27 cellular contexts compared by ENCODE assay signal in the genomic region with DNA sequence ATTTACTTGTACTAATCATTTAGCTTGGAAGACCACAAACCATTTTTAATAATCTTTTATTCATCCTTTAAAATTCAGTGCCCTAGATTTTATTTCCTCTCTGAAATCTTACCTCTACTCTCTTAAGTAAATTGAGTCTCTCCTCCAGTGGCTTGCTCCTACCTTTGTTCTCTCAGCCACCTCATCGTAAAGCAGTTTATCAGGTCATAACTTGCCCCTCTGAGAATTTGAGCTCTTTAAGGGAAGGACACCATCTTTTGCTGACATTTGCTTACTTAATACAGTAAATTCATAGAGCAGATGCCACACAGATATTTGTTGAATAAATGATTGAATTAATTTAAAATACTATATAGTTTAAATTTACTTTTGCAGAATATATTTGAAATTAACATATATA.
"Had no signal": no experiment of that assay in that cellular context is flagged by ENCODE, and none has a peak within 500 bp of the region (broad histone marks: within the 10 kb centered on the region; RNA-seq: fewer than 3 reads in every experiment).

No MANE protein-coding gene starts in this region.

- H3K79me2 ChIP-seq: parathyroid adenoma had no signal

- H3K27me3 ChIP-seq: left lung, right lobe of liver, tibial nerve, uterus had no signal

- FAIRE-seq: islet of Langerhans, kidney had no signal

- H3K4me1 Mint-ChIP-seq: immature natural killer cell; naive B cell; natural killer cell; stimulated activated memory B cell treated with anti-CD40 and anti-IgM and Interleukin-4, amounts not matched to agents 10 μg/mL and 1 μg/mL and 100 μg/mL, for 72 hours; stimulated activated naive CD8-positive, alpha-beta T cell treated with anti-CD3 and anti-CD28 coated beads, Interleukin-15, amount 100 ng/mL, for 72 hours had no signal

- H3K27ac Mint-ChIP-seq: immature natural killer cell; mesothelial cell of epicardium; naive B cell; natural killer cell; stimulated activated memory B cell treated with anti-CD40 and anti-IgM and Interleukin-4, amounts not matched to agents 10 μg/mL and 1 μg/mL and 100 μg/mL, for 72 hours; stimulated activated naive CD8-positive, alpha-beta T cell treated with anti-CD3 and anti-CD28 coated beads, Interleukin-15, amount 100 ng/mL, for 72 hours; type B pancreatic cell had no signal

- H3K36me3 Mint-ChIP-seq: immature natural killer cell; mesothelial cell of epicardium; naive B cell; natural killer cell; stimulated activated memory B cell treated with anti-CD40 and anti-IgM and Interleukin-4, amounts not matched to agents 10 μg/mL and 1 μg/mL and 100 μg/mL, for 72 hours; type B pancreatic cell had no signal

- H3K27me3 Mint-ChIP-seq: naive B cell; stimulated activated memory B cell treated with anti-CD40 and anti-IgM and Interleukin-4, amounts not matched to agents 10 μg/mL and 1 μg/mL and 100 μg/mL, for 72 hours; stimulated activated naive CD8-positive, alpha-beta T cell treated with anti-CD3 and anti-CD28 coated beads, Interleukin-15, amount 100 ng/mL, for 72 hours; type B pancreatic cell had no signal

- H3K36me3 ChIP-seq: left lung, lower lobe of right lung, right lobe of liver, tibial nerve, uterus had no signal

- H3K9me3 ChIP-seq: lower lobe of right lung, psoas muscle, right lobe of liver, tibial nerve, uterus had no signal

- H3K4me2 ChIP-seq: smooth muscle cell had no signal

- H3K9ac ChIP-seq: parathyroid adenoma had no signal

- H3K27ac ChIP-seq: left lung, lower lobe of right lung, parathyroid adenoma, psoas muscle, right lobe of liver, tibial nerve, uterus had no signal

- H3K4me1 ChIP-seq: left lung, lower lobe of right lung, parathyroid adenoma, psoas muscle, right lobe of liver, tibial nerve, uterus had no signal

- H3K4me3 Mint-ChIP-seq: immature natural killer cell; mesothelial cell of epicardium; naive B cell; natural killer cell; stimulated activated memory B cell treated with anti-CD40 and anti-IgM and Interleukin-4, amounts not matched to agents 10 μg/mL and 1 μg/mL and 100 μg/mL, for 72 hours; stimulated activated naive CD8-positive, alpha-beta T cell treated with anti-CD3 and anti-CD28 coated beads, Interleukin-15, amount 100 ng/mL, for 72 hours; type B pancreatic cell had no signal

- DNase-seq: hypothalamus; immature natural killer cell; kidney; left colon; left lung; lower lobe of right lung; mesendoderm; naive B cell; natural killer cell; nucleus accumbens; psoas muscle; right lobe of liver; stimulated activated CD4-positive, alpha-beta T cell treated with anti-CD3 and anti-CD28 coated beads, Interleukin-1b, Interleukin-23, amount 100 ng/mL, for 48 hours; stimulated activated CD4-positive, alpha-beta T cell treated with anti-CD3 and anti-CD28 coated beads, Interleukin-2, amount 100 ng/mL, for 48 hours; stimulated activated CD4-positive, alpha-beta T cell treated with anti-CD3 and anti-CD28 coated beads, Interleukin-4, amount 100 ng/mL, for 4 hours; stimulated activated CD8-positive, alpha-beta memory T cell treated with anti-CD3 and anti-CD28 coated beads, Interleukin-4, amount 100 ng/mL, for 48 hours; stimulated activated naive CD4-positive, alpha-beta T cell treated with Interleukin-2 at 50 U/mL for 16 hours; stimulated activated naive CD8-positive, alpha-beta T cell treated with anti-CD3 and anti-CD28 coated beads, Interleukin-15, amount 100 ng/mL, for 72 hours; substantia nigra; uterus had no signal

- H2AFZ ChIP-seq: parathyroid adenoma had no signal

- H3K4me3 ChIP-seq: left lung, lower lobe of right lung, psoas muscle, right lobe of liver, smooth muscle cell, tibial nerve, uterus had no signal

- H3K9me3 Mint-ChIP-seq: stimulated activated memory B cell treated with anti-CD40 and anti-IgM and Interleukin-4, amounts not matched to agents 10 μg/mL and 1 μg/mL and 100 μg/mL, for 72 hours; type B pancreatic cell had no signal
